ENCODE assay signal across 1 cellular context in genomic region chr9:111955048-111955447, GRCh38.
TF ChIP-seq lines count a peak whose summit lies in the region.

No MANE protein-coding gene starts in this region.

TF ChIP-seq in HCT116, 20 proteins besides CTCF, POLR2A, EP300 and RAD21 (continued from another document):
- TF ChIP-seq ZBTB33 (IDR thresholded peaks at IDR 0.05; ENCODE audit: extremely low read depth, insufficient replicate concordance, low read length): no peak
- no peak for TF ChIP-seq EZH2 (IDR thresholded peaks at IDR 0.05)
- no peak for TF ChIP-seq TCF7L2 (IDR thresholded peaks at IDR 0.05; ENCODE audit: borderline replicate concordance, extremely low read depth, insufficient read depth, insufficient read length)
- TF ChIP-seq JUND (IDR thresholded peaks at IDR 0.05): no peak
- no peak for TF ChIP-seq ZFX (IDR thresholded peaks at IDR 0.05)
- TF ChIP-seq POLR2AphosphoS5 (IDR thresholded peaks at IDR 0.05; ENCODE audit: low read depth, low read length): no peak
- no peak for TF ChIP-seq EZH2phosphoT487 (IDR thresholded peaks at IDR 0.05; ENCODE audit: borderline replicate concordance)
- no peak for TF ChIP-seq ELF1 (IDR thresholded peaks at IDR 0.05; ENCODE audit: borderline replicate concordance, low read depth)
